Comparison of ENCODE assay signal across 8 cellular contexts in genomic region chr3:61251174-61251972, GRCh38. TPM values are rescaled to one million over a fixed set of nuclear protein-coding genes. Genes with fewer than 3 reads are reported as not detected.
DNase-seq lines count a peak whose midpoint lies in the region; ATAC-seq and TF ChIP-seq lines count a peak whose summit lies in the region.

Gene FHIT, minus strand, starts transcription at chr3:61251452.

- WGBS in spleen, 5 donors = 1% methylated on average over 30 to 41 of the region's 41 CpGs

- H3K27me3 ChIP-seq in spleen (replicated peaks in 1 of 7) = no peaks in the 10 kb centered on the region

- H3K27ac Mint-ChIP-seq in central memory CD8-positive, alpha-beta T cell (ENCODE audit: low read depth) = peak within 1 kb of the TSS; percentile 83

- peak within 1 kb of the TSS; percentile 71 to 85 (median 76) for H3K27ac ChIP-seq in spleen

- peak; percentile 94 for ATAC-seq in HG03175 (IDR thresholded peaks at IDR 0.05; ENCODE audit: unreplicated experiment)
- ATAC-seq in central memory CD8-positive, alpha-beta T cell (replicated peaks; ENCODE audit: extremely low read depth, poor library complexity, severe bottlenecking) = peak; percentile 96

- H3K4me3 Mint-ChIP-seq in central memory CD8-positive, alpha-beta T cell = peak within 1 kb of the TSS; percentile 85

- TF ChIP-seq CTCF in AG10803 (conservative IDR thresholded peaks at IDR 0.05; ENCODE audit: low read length) (no peak), spleen (IDR thresholded peaks at IDR 0.05 in 8 of 11, conservative IDR thresholded peaks at IDR 0.05 in 3 of 11) (peak in 2 of 11 experiments; percentile 11 to 23)

- no peaks in the 10 kb centered on the region for H3K9me3 ChIP-seq in spleen

- intact Hi-C loops in spleen (cut with DNase I; ENCODE audit: low total_unique reads) = no loop called here

- in situ Hi-C loops in GM18951 (cut with MboI; ENCODE audit: low sequenced_read_pairs, unreplicated experiment) = no loop called here

- no peaks in the 10 kb centered on the region for H3K9me3 Mint-ChIP-seq in central memory CD8-positive, alpha-beta T cell

- DNase-seq in AG10803 (ENCODE audit: low read depth) (peak; percentile 90), NCI-H345 (lab: John Stamatoyannopoulos, UW) (peak; percentile 90), iris pigment epithelial cell (ENCODE audit: low read depth) (peak; percentile 92), spleen (peak; percentile 96)
- DNase-seq in activated CD4-positive, CD25-positive, alpha-beta regulatory T cell (lab: John Stamatoyannopoulos, UW) = peak; percentile 72 to 79 (median 75)
- peak; percentile 72 for DNase-seq in central memory CD8-positive, alpha-beta T cell (ENCODE audit: low spot score in 2 of 2)

- H3K36me3 Mint-ChIP-seq in central memory CD8-positive, alpha-beta T cell (ENCODE audit: insufficient read depth) = peaks cover 10% of the 10 kb centered on the region

- H3K27me3 Mint-ChIP-seq in central memory CD8-positive, alpha-beta T cell = peaks cover 22% of the 10 kb centered on the region

- H3K4me1 Mint-ChIP-seq in central memory CD8-positive, alpha-beta T cell = peaks cover 24% of the 10 kb centered on the region

- no peaks in the 10 kb centered on the region for H3K36me3 ChIP-seq in spleen

- H3K4me3 ChIP-seq in AG10803 (ENCODE audit: low read length) = peak within 1 kb of the TSS; percentile 83
- peak within 1 kb of the TSS; percentile 52 to 86 (median 63) for H3K4me3 ChIP-seq in spleen

- peaks cover 5 to 28% (median 17%) of the 10 kb centered on the region in 6 donors for H3K4me1 ChIP-seq in spleen

- TF ChIP-seq POLR2A in GM18951 (IDR thresholded peaks at IDR 0.05; ENCODE audit: extremely low read depth, insufficient read depth, insufficient read length) (peak; percentile 54), spleen (IDR thresholded peaks at IDR 0.05) (no peak)

RNA-seq across cellular contexts. Expression of gene FHIT, which starts in this region (rescaled TPM):
- 10 to 100 TPM in 6 of 7 donors, 1 to 10 TPM in 1; 4.9 to 23.1 (median 14.2) TPM for total RNA-seq in spleen
- 1 to 10 TPM; 4.1 to 5.2 (median 4.7) TPM for polyA plus RNA-seq in spleen

Comparison
In these comparisons a context has a peak if more than half of its experiments do, and no peak if none do; other contexts are left out.
1. Peak in every context shown above with its lines: DNase-seq, ATAC-seq, H3K4me3 ChIP-seq and H3K27ac ChIP-seq.